ENCODE assay signal across 8 cellular contexts in genomic region chr2:9950521-9951271, GRCh38. TPM values are rescaled to one million over a fixed set of nuclear protein-coding genes. Genes with fewer than 3 reads are reported as not detected.
DNase-seq lines count a peak whose midpoint lies in the region; ATAC-seq and TF ChIP-seq lines count a peak whose summit lies in the region.

No MANE protein-coding gene starts in this region.

- H3K79me2 ChIP-seq in SU-DHL-6 (ENCODE audit: insufficient read depth, low read length) (no peaks in the 10 kb centered on the region), mammary epithelial cell (ENCODE audit: insufficient read depth, low read length) (no peaks in the 10 kb centered on the region)

- intact Hi-C loops in mammary epithelial cell (cut with micrococcal nuclease) = loop anchor here (1.0 to 2.0 kb wide), 3 partner anchors 23 to 138 kb away; partner anchors contain the start of gene TAF1B
- intact Hi-C loops in lower leg skin (cut with DNase I; ENCODE audit: low total_unique reads) = no loop called here

- H3F3A ChIP-seq in SU-DHL-6 (ENCODE audit: insufficient read depth) = peaks cover 4% of the 10 kb centered on the region; the same call in 1 of the 2 replicates

- dilution Hi-C loops in mammary epithelial cell (cut with HindIII; ENCODE audit: low sequenced_read_pairs) = no loop called here

- H3K4me2 ChIP-seq in SU-DHL-6 (ENCODE audit: low read depth, low read length, poor library complexity, severe bottlenecking) (peak overlapping the region; percentile 65), mammary epithelial cell (ENCODE audit: insufficient read depth, low read depth, low read length) (peak overlapping the region; percentile 80)

- no peaks in the 10 kb centered on the region for H4K20me1 ChIP-seq in SU-DHL-6 (ENCODE audit: low read depth, low read length)
- H4K20me1 ChIP-seq in mammary epithelial cell (ENCODE audit: insufficient read depth, low read length) = no peaks in the 10 kb centered on the region

- BruUV-seq in mammary epithelial cell (replicated peaks; lab: Mats Ljungman, UMichigan) = no TSS peak

- H3K9me3 ChIP-seq in SU-DHL-6 (ENCODE audit: insufficient read depth, low read length) (no peaks in the 10 kb centered on the region), mammary epithelial cell (replicated peaks; ENCODE audit: insufficient read depth, low read length) (no peaks in the 10 kb centered on the region)

- POLR2A ChIA-PET in HEK293T (lab: Yijun Ruan, JAX) = no interaction called here

- H2AFZ ChIP-seq in SU-DHL-6 (ENCODE audit: low read depth, low read length, severe bottlenecking) (peak overlapping the region; percentile 95), mammary epithelial cell (ENCODE audit: low read depth, low read length) (peak overlapping the region; percentile 97)

- TF ChIP-seq CTCF in C4-2B (conservative IDR thresholded peaks at IDR 0.05) (no peak), SU-DHL-6 (IDR thresholded peaks at IDR 0.05; ENCODE audit: insufficient read depth, low read length, poor library complexity, severe bottlenecking) (no peak), mammary epithelial cell (conservative IDR thresholded peaks at IDR 0.05 in 1 of 2, IDR thresholded peaks at IDR 0.05 in 1 of 2; ENCODE audit: extremely low read depth in 1 of 2, insufficient read depth in 1 of 2, low read depth in 1 of 2, low read length in 2 of 2) (no peak), lower leg skin (IDR thresholded peaks at IDR 0.05) (no peak)

- CTCF ChIA-PET in mammary epithelial cell (lab: Charles Lee; ENCODE audit: low non-redundant PET) = interaction anchor here (0.6 kb wide), 1 partner anchor 388 kb away, joined by 5 read pairs; no protein-coding TSS in a partner anchor
- CTCF ChIA-PET in HEK293T (lab: Yijun Ruan, JAX) = no interaction called here

- H3K4me3 ChIP-seq in SU-DHL-6 (ENCODE audit: insufficient read depth, low read length, poor library complexity, severe bottlenecking) (peak overlapping the region; percentile 81), mammary epithelial cell (replicated peaks in 1 of 3; ENCODE audit: insufficient read depth in 1 of 3, low read depth in 2 of 3, low read length in 3 of 3) (peak overlapping the region; percentile 36 to 68 (median 62)), lower leg skin (ENCODE audit: low read depth, poor library complexity, severe bottlenecking) (peak overlapping the region; percentile 45)

- TF ChIP-seq POLR2A in lower leg skin (IDR thresholded peaks at IDR 0.05) = no peak

- peak overlapping the region; percentile 65 for H3K27ac ChIP-seq in C4-2B
- no peak overlapping the region for H3K27ac ChIP-seq in SU-DHL-6 (ENCODE audit: low read depth, low read length)
- no peak overlapping the region for H3K27ac ChIP-seq in mammary epithelial cell (ENCODE audit: insufficient read depth, low read depth, low read length)

- DNase-seq in mammary epithelial cell (peak; percentile 35), lower leg skin (ENCODE audit: low spot score in 2 of 2) (peak in 1 of 2 donors; percentile 90), HEK293T (ENCODE audit: extremely low spot score) (no peak)
- DNase-seq in stimulated activated CD8-positive, alpha-beta memory T cell treated with anti-CD3 and anti-CD28 coated beads, Interleukin-7, amount 100 ng/mL, for 1 hour (ENCODE audit: low read depth in 2 of 2) = peak; percentile 4 to 13

- in situ Hi-C loops in mammary epithelial cell (cut with MboI; ENCODE audit: low sequenced_read_pairs in 2 of 2) = no loop called here

- H3K9me2 ChIP-seq in SU-DHL-6 (replicated peaks; ENCODE audit: insufficient read depth, low read length) = no peaks in the 10 kb centered on the region

- H3K9ac ChIP-seq in SU-DHL-6 (ENCODE audit: low read length) (peak overlapping the region; percentile 67), mammary epithelial cell (ENCODE audit: insufficient read depth, low read length) (peak overlapping the region; percentile 28)

- ATAC-seq in GM18867 (IDR thresholded peaks at IDR 0.05; ENCODE audit: unreplicated experiment) (peak; percentile 39), HG03097 (IDR thresholded peaks at IDR 0.05; ENCODE audit: low FRiP score, unreplicated experiment) (peak; percentile 40)

- WGBS in mammary epithelial cell (ENCODE audit: low coverage, missing lambda C conversion rate) = no CpG with 5 or more reads among the region's 76 CpGs
- 7 to 10% methylated on average over 56 to 74 of the region's 76 CpGs for WGBS in lower leg skin, 2 donors

- H3K36me3 ChIP-seq in SU-DHL-6 (ENCODE audit: low read length) (no peaks in the 10 kb centered on the region), mammary epithelial cell (ENCODE audit: insufficient read depth, low read length) (no peaks in the 10 kb centered on the region)

- H3K4me1 ChIP-seq in mammary epithelial cell (ENCODE audit: insufficient read depth, low read length) = peaks cover 10% of the 10 kb centered on the region

- no peaks in the 10 kb centered on the region for H3K27me3 ChIP-seq in SU-DHL-6 (ENCODE audit: low read length)
- peaks cover 2% of the 10 kb centered on the region for H3K27me3 ChIP-seq in mammary epithelial cell (ENCODE audit: insufficient read depth, low read length)

TF ChIP-seq in HEK293T, 16 proteins besides CTCF, POLR2A, EP300 and RAD21:
- no peak for TF ChIP-seq FOXA1 (IDR thresholded peaks at IDR 0.05)
- TF ChIP-seq BHLHE40 (IDR thresholded peaks at IDR 0.05; ENCODE audit: borderline replicate concordance) = no peak
- no peak for TF ChIP-seq CTBP1 (IDR thresholded peaks at IDR 0.05; ENCODE audit: borderline replicate concordance)
- no peak for TF ChIP-seq HDGF (IDR thresholded peaks at IDR 0.05; ENCODE audit: borderline replicate concordance)
- TF ChIP-seq LEF1 (IDR thresholded peaks at IDR 0.05; ENCODE audit: borderline replicate concordance) = no peak
- no peak for TF ChIP-seq ZNF384 (IDR thresholded peaks at IDR 0.05)
- no peak for TF ChIP-seq ARNT (IDR thresholded peaks at IDR 0.05)
- TF ChIP-seq TARDBP (IDR thresholded peaks at IDR 0.05) = no peak
- no peak for TF ChIP-seq L3MBTL2 (conservative IDR thresholded peaks at IDR 0.05)
- TF ChIP-seq FOXK2 (IDR thresholded peaks at IDR 0.05) = no peak
- TF ChIP-seq SP1 (IDR thresholded peaks at IDR 0.05) = no peak
- no peak for TF ChIP-seq NFRKB (IDR thresholded peaks at IDR 0.05)
- no peak for TF ChIP-seq FOXM1 (IDR thresholded peaks at IDR 0.05; ENCODE audit: borderline replicate concordance)
- TF ChIP-seq ELF4 (IDR thresholded peaks at IDR 0.05) = no peak
- no peak for TF ChIP-seq SUZ12 (IDR thresholded peaks at IDR 0.05)
- TF ChIP-seq PKNOX1 (IDR thresholded peaks at IDR 0.05) = no peak

RNA-seq across cellular contexts. Expression of gene GRHL1, which starts 0.8 kb away (rescaled TPM):
- total RNA-seq in mammary epithelial cell (1 to 10 TPM; 2.2 to 6.0 TPM), lower leg skin (100 to 1,000 TPM; 104 to 134 (median 115) TPM)
- polyA plus RNA-seq in mammary epithelial cell = 1.8 TPM
- 1.4 TPM for polyA minus RNA-seq in mammary epithelial cell

Comparison
In these comparisons a context has a peak if more than half of its experiments do, and no peak if none do; other contexts are left out.
1. RNA of gene GRHL1, which starts 0.8 kb away (total RNA-seq): 104 to 134 TPM in lower leg skin; 2.2 to 6.0 TPM in mammary epithelial cell; every median in the first group is over 10 times any median in the second.
2. Peak in every context shown above with its lines, with median percentiles within 50 percentile points of each other: H3K4me3 ChIP-seq.